In genomic region chr15:70524470-70524869, GRCh38 we compare ENCODE assay signal across 26 cellular contexts.
DNase-seq lines count a peak whose midpoint lies in the region; ATAC-seq and TF ChIP-seq lines count a peak whose summit lies in the region.
"Had no signal": no experiment of that assay in that cellular context is flagged by ENCODE, and none has a peak within 500 bp of the region (broad histone marks: within the 10 kb centered on the region; RNA-seq: fewer than 3 reads in every experiment).

No MANE protein-coding gene starts in this region.

- no peaks in the 10 kb centered on the region for H3K36me3 ChIP-seq in BLaER1 treated with 17β-estradiol and CSF1 and Interleukin-3, amounts not matched to agents 10 nM and 100 nM

- H3K4me2 ChIP-seq in BLaER1 treated with 17β-estradiol and CSF1 and Interleukin-3, amounts not matched to agents 10 nM and 100 nM = peak overlapping the region in 9 of 11 experiments; percentile 0 to 89 (median 83); a peak in 16 of 22 replicates

- H3K27me3 Mint-ChIP-seq in MCF 10A (ENCODE audit: insufficient read depth, unreplicated experiment) = peaks cover 26% of the 10 kb centered on the region
- H3K27me3 Mint-ChIP-seq: activated T-cell treated with anti-CD3 and anti-CD28 coated beads, Interleukin-2, amount 50 U/mL, for 24 hours; CD4-positive, alpha-beta memory T cell had no signal

- no peak for ATAC-seq in GM18873 (IDR thresholded peaks at IDR 0.05; ENCODE audit: low FRiP score, unreplicated experiment)
- ATAC-seq: activated CD4-positive, CD25-positive, alpha-beta regulatory T cell treated with anti-CD3 and anti-CD28 coated beads, Interleukin-2, amount 50 U/mL, for 24 hours had no signal

- H3K27ac ChIP-seq in BLaER1 treated with 17β-estradiol and CSF1 and Interleukin-3, amounts not matched to agents 10 nM and 100 nM = peak overlapping the region in 1 of 11 experiments; percentile 56; a peak in 1 of 22 replicates
- H3K27ac ChIP-seq: coronary artery, HL-60 had no signal

- no peak overlapping the region for H3K4me3 Mint-ChIP-seq in MCF 10A (ENCODE audit: unreplicated experiment)
- H3K4me3 Mint-ChIP-seq: activated naive CD8-positive, alpha-beta T cell treated with anti-CD3 and anti-CD28 coated beads, Interleukin-2, amount 10 ng/mL, durations not matched to agents 7 days and 5 days; activated T-cell treated with anti-CD3 and anti-CD28 coated beads, Interleukin-2, amount 50 U/mL, for 24 hours; CD4-positive, alpha-beta memory T cell; nephron progenitor cell had no signal

- peaks cover 0 to 96% (median 49%) of the 10 kb centered on the region in 11 experiments; a peak in 17 of 22 replicates for H3K27me3 ChIP-seq in BLaER1 treated with 17β-estradiol and CSF1 and Interleukin-3, amounts not matched to agents 10 nM and 100 nM

- DNase-seq in NCI-H2171 (lab: John Stamatoyannopoulos, UW) (peak; percentile 71), NCI-H2171 treated with DMSO at 0.1 percent for 48 hours (lab: John Stamatoyannopoulos, UW) (no peak), NCI-H524 (lab: John Stamatoyannopoulos, UW) (peak; percentile 95 to 99), islet precursor cell (peak; percentile 45), MCF 10A (ENCODE audit: unreplicated experiment) (no peak), NCI-H2029 treated with DMSO at 0.1 percent for 48 hours (lab: John Stamatoyannopoulos, UW) (no peak)
- DNase-seq: activated gamma-delta T cell treated with Interleukin-2 at 50 U/mL for 16 hours; activated naive CD8-positive, alpha-beta T cell treated with anti-CD3 and anti-CD28 coated beads, Interleukin-2, amount 10 ng/mL, durations not matched to agents 7 days and 5 days; aorta; CD4-positive, alpha-beta memory T cell; effector memory CD4-positive, alpha-beta T cell; KG1; mammary epithelial cell; MM.1S; NCI-H1105 treated with DMSO at 0.1 percent for 48 hours; NCI-H2029; NCI-H446 treated with DMSO at 0.1 percent for 48 hours; nephron progenitor cell; SHP77; stimulated activated CD4-positive, alpha-beta T cell treated with anti-CD3 and anti-CD28 coated beads, Interleukin-4, amount 100 ng/mL, for 4 hours had no signal

- no TSS peak for BruUV-seq in MCF 10A (replicated peaks; lab: Mats Ljungman, UMichigan)

- no peaks in the 10 kb centered on the region for H3K9me3 ChIP-seq in BLaER1 treated with 17β-estradiol and CSF1 and Interleukin-3, amounts not matched to agents 10 nM and 100 nM (replicated peaks in 1 of 11)

- H3K4me1 Mint-ChIP-seq in MCF 10A (ENCODE audit: insufficient read depth, unreplicated experiment) = peaks cover 15% of the 10 kb centered on the region

- intact Hi-C loops in MCF 10A (cut with micrococcal nuclease) = no loop called here

- H3K4me3 ChIP-seq in BLaER1 treated with 17β-estradiol and CSF1 and Interleukin-3, amounts not matched to agents 10 nM and 100 nM = peak overlapping the region in 1 of 10 experiments; percentile 15; a peak in 2 of 20 replicates
- H3K4me3 ChIP-seq: coronary artery had no signal

- H4K20me1 ChIP-seq in BLaER1 treated with 17β-estradiol and CSF1 and Interleukin-3, amounts not matched to agents 10 nM and 100 nM = peaks cover 0 to 74% (median 16%) of the 10 kb centered on the region in 11 experiments; a peak in 14 of 22 replicates

- H3K27ac Mint-ChIP-seq in MCF 10A (ENCODE audit: low read depth, unreplicated experiment) = no peak overlapping the region
- H3K27ac Mint-ChIP-seq: activated T-cell treated with anti-CD3 and anti-CD28 coated beads, Interleukin-2, amount 50 U/mL, for 24 hours; nephron progenitor cell had no signal

- H3K4me1 ChIP-seq in BLaER1 treated with 17β-estradiol and CSF1 and Interleukin-3, amounts not matched to agents 10 nM and 100 nM = peaks cover 34 to 79% (median 74%) of the 10 kb centered on the region in 10 experiments

- no peaks in the 10 kb centered on the region for H3K9me3 Mint-ChIP-seq in MCF 10A (ENCODE audit: unreplicated experiment)
- H3K9me3 Mint-ChIP-seq: activated naive CD8-positive, alpha-beta T cell treated with anti-CD3 and anti-CD28 coated beads, Interleukin-2, amount 10 ng/mL, durations not matched to agents 7 days and 5 days had no signal

- POLR2A ChIA-PET in MCF 10A (lab: Yijun Ruan, JAX) = no interaction called here

- CTCF ChIA-PET in MCF 10A (lab: Yijun Ruan, JAX) = interaction anchor here (1.4 kb wide), 1 partner anchor 20 kb away, joined by 5 read pairs; no protein-coding TSS in a partner anchor

- H3K9ac ChIP-seq in BLaER1 treated with 17β-estradiol and CSF1 and Interleukin-3, amounts not matched to agents 10 nM and 100 nM = peak overlapping the region in 2 of 11 experiments; percentile 1 to 35; a peak in 2 of 22 replicates

- H3K36me3 Mint-ChIP-seq in MCF 10A (ENCODE audit: insufficient read depth, unreplicated experiment) = no peaks in the 10 kb centered on the region

- TF ChIP-seq CTCF in MCF 10A (IDR thresholded peaks at IDR 0.05; ENCODE audit: unreplicated experiment) = no peak

Comparison
In these comparisons a context has a peak if more than half of its experiments do, and no peak if none do; other contexts are left out.
1. DNase-seq: peak in NCI-H2171 (single experiment), NCI-H524 (2 of 2) and islet precursor cell (single experiment); none in NCI-H2171 treated with DMSO at 0.1 percent for 48 hours (single experiment), MCF 10A (single experiment) and NCI-H2029 treated with DMSO at 0.1 percent for 48 hours (single experiment).